8 cellular contexts compared by ENCODE assay signal in genomic region chrX:120604359-120604782, GRCh38. TPM values are rescaled to one million over a fixed set of nuclear protein-coding genes. Genes with fewer than 3 reads are reported as not detected.
DNase-seq lines count a peak whose midpoint lies in the region; ATAC-seq, FAIRE-seq and TF ChIP-seq lines count a peak whose summit lies in the region.

No MANE protein-coding gene starts in this region.

- H2BK15ac ChIP-seq in IMR-90 (ENCODE audit: low read depth, low read length), result no peak overlapping the region

- POLR2A ChIA-PET in IMR-90 (lab: Charles Lee; ENCODE audit: unreplicated experiment), result interaction anchor here (0.9 to 1.3 kb wide), 2 partner anchors 43 to 61 kb away, joined by 3 to 10 read pairs; partner anchors contain the start of gene CUL4B

- H3K4ac ChIP-seq in IMR-90 (ENCODE audit: low read depth, low read length), result peak overlapping the region; percentile 84

- H3K36me3 ChIP-seq in IMR-90 (ENCODE audit: control insufficient read depth, insufficient read depth, low read length), result peaks cover 3% of the 10 kb centered on the region; the same call in 1 of the 2 replicates
- peaks cover 29% of the 10 kb centered on the region for H3K36me3 ChIP-seq in RWPE2 (ENCODE audit: low read depth)
- H3K36me3 ChIP-seq in body of pancreas (replicated peaks in 1 of 2; ENCODE audit: insufficient read depth in 1 of 2, low read depth in 2 of 2), result no peaks in the 10 kb centered on the region
- peaks cover 4% of the 10 kb centered on the region; the same call in 1 of the 2 replicates for H3K36me3 ChIP-seq in iPS-20b (ENCODE audit: insufficient read depth, low read depth, low read length)
- no peaks in the 10 kb centered on the region for H3K36me3 ChIP-seq in small intestine (ENCODE audit: control insufficient read depth in 2 of 2, insufficient read depth in 2 of 2, low read length in 2 of 2)

- ATAC-seq in GM21360 (IDR thresholded peaks at IDR 0.05; ENCODE audit: unreplicated experiment), result peak; percentile 40
- ATAC-seq in IMR-90 (ENCODE audit: low read depth), result peak; percentile 64
- ATAC-seq in RWPE2 (ENCODE audit: low read depth), result peak; percentile 50
- peak; percentile 79 for ATAC-seq in body of pancreas
- ATAC-seq in GM18520 (IDR thresholded peaks at IDR 0.05; ENCODE audit: unreplicated experiment), result no peak

- peak overlapping the region; percentile 89 for H2AFZ ChIP-seq in IMR-90 (replicated peaks; ENCODE audit: low read length, poor library complexity)

- peak overlapping the region; percentile 72 for H2BK5ac ChIP-seq in IMR-90 (ENCODE audit: low read depth, low read length, poor library complexity, severe bottlenecking)

- H3K4me3 ChIP-seq in IMR-90 (ENCODE audit: insufficient read depth, low read depth, low read length) (peak overlapping the region; percentile 88), RWPE2 (ENCODE audit: severe bottlenecking) (peak overlapping the region; percentile 58), body of pancreas (peak overlapping the region; percentile 7 to 41), iPS-20b (ENCODE audit: low read length) (peak overlapping the region; percentile 95), small intestine (ENCODE audit: low read depth in 1 of 2, low read length in 2 of 2) (peak overlapping the region; percentile 41 to 58)

- no peaks in the 10 kb centered on the region for H3K4me1 ChIP-seq in IMR-90 (ENCODE audit: control insufficient read depth, insufficient read depth, low read length)
- H3K4me1 ChIP-seq in RWPE2 (ENCODE audit: insufficient read depth, poor library complexity, severe bottlenecking), result peaks cover 8% of the 10 kb centered on the region
- no peaks in the 10 kb centered on the region for H3K4me1 ChIP-seq in body of pancreas
- no peaks in the 10 kb centered on the region for H3K4me1 ChIP-seq in iPS-20b (ENCODE audit: insufficient read depth, low read length)
- no peaks in the 10 kb centered on the region for H3K4me1 ChIP-seq in small intestine (ENCODE audit: control insufficient read depth in 2 of 2, insufficient read depth in 1 of 2, low read depth in 1 of 2, low read length in 1 of 2)

- H3K23ac ChIP-seq in IMR-90 (ENCODE audit: low read depth, low read length), result 0 out of 2 replicates have a peak overlapping the region, but pooled peaks have one; percentile 41

- peak overlapping the region; percentile 78 for H4K5ac ChIP-seq in IMR-90 (ENCODE audit: low read depth, low read length)

- CTCF ChIA-PET in IMR-90 (lab: Yijun Ruan, JAX), result no interaction called here

- no peak for FAIRE-seq in small intestine (lab: Jason Lieb, UNC)

- H3K14ac ChIP-seq in IMR-90 (replicated peaks; ENCODE audit: low read depth, low read length), result peak overlapping the region; percentile 70

- no peaks in the 10 kb centered on the region for H3K79me1 ChIP-seq in IMR-90 (ENCODE audit: low read depth in 1 of 2, low read length in 2 of 2)

- peak overlapping the region; percentile 63 for H4K91ac ChIP-seq in IMR-90 (ENCODE audit: insufficient read depth, low read depth, low read length)

- TF ChIP-seq POLR2A in IMR-90 (IDR thresholded peaks at IDR 0.05; ENCODE audit: low read depth, low read length), result no peak
- TF ChIP-seq POLR2A in body of pancreas (IDR thresholded peaks at IDR 0.05), result peak in 1 of 3 donors; percentile 57

- dilution Hi-C loops in IMR-90 (cut with HindIII; ENCODE audit: low sequenced_read_pairs, unreplicated experiment), result no loop called here

- H2AK5ac ChIP-seq in IMR-90 (ENCODE audit: low read depth, low read length), result peak overlapping the region; percentile 35

- no peak overlapping the region for H2BK20ac ChIP-seq in IMR-90 (ENCODE audit: low read depth, low read length)

- H3K27ac ChIP-seq in IMR-90 (ENCODE audit: insufficient read depth, low read length) (peak overlapping the region; percentile 95), RWPE2 (ENCODE audit: poor library complexity, severe bottlenecking) (peak overlapping the region; percentile 79), body of pancreas (peak overlapping the region; percentile 70 to 95 (median 88)), iPS-20b (ENCODE audit: low read length) (peak overlapping the region; percentile 76), small intestine (ENCODE audit: low read depth in 1 of 2, low read length in 1 of 2) (peak overlapping the region; percentile 79 to 92)

- no CpG with 5 or more reads among the region's 5 CpGs for WGBS in IMR-90 (ENCODE audit: extremely low coverage in 2 of 2, insufficient read length in 1 of 2), 2 experiments
- 0% methylated on average over 5 of the region's 5 CpGs for WGBS in body of pancreas, 2 donors
- 0 to 27% (median 8%) methylated on average over 5 of the region's 5 CpGs for WGBS in small intestine, 3 donors

- H3K4me2 ChIP-seq in IMR-90 (ENCODE audit: low read depth, low read length), result peak overlapping the region; percentile 97

- peak; percentile 62 for DNase-seq in D341Med (ENCODE audit: low spot score)
- peak; percentile 33 for DNase-seq in IMR-90
- DNase-seq in RWPE2 (ENCODE audit: low spot score), result no peak
- DNase-seq in body of pancreas, result peak; percentile 41 to 67 (median 50)
- DNase-seq in small intestine, result peak; percentile 55

- BruUV-seq in IMR-90 (replicated peaks; lab: Mats Ljungman, UMichigan), result no TSS peak

- H3K27me3 ChIP-seq in IMR-90 (ENCODE audit: control insufficient read depth, insufficient read depth, low read length) (no peaks in the 10 kb centered on the region), RWPE2 (ENCODE audit: insufficient read depth, poor library complexity, severe bottlenecking) (no peaks in the 10 kb centered on the region), body of pancreas (no peaks in the 10 kb centered on the region), iPS-20b (ENCODE audit: insufficient read depth, low read length) (no peaks in the 10 kb centered on the region), small intestine (ENCODE audit: control insufficient read depth in 2 of 2, insufficient read depth in 2 of 2, low read length in 2 of 2) (no peaks in the 10 kb centered on the region)

- H3K56ac ChIP-seq in IMR-90 (ENCODE audit: extremely low read depth, insufficient read depth, low read length), result peak overlapping the region; percentile 83; the same call in 1 of the 2 replicates

- TF ChIP-seq CTCF in IMR-90 (conservative IDR thresholded peaks at IDR 0.05; ENCODE audit: low read depth, low read length) (no peak), RWPE2 (IDR thresholded peaks at IDR 0.05; ENCODE audit: poor library complexity, severe bottlenecking) (no peak), body of pancreas (IDR thresholded peaks at IDR 0.05) (no peak)

- intact Hi-C loops in IMR-90 (cut with micrococcal nuclease) (loop anchor here (1.0 kb wide), 2 partner anchors 43 to 106 kb away; no protein-coding TSS in a partner anchor), body of pancreas (cut with DNase I) (no loop called here)

- 0 out of 2 replicates have a peak overlapping the region, but pooled peaks have one; percentile 10 for H2BK120ac ChIP-seq in IMR-90 (ENCODE audit: low read depth, low read length)

- H3K9me3 ChIP-seq in IMR-90 (ENCODE audit: control insufficient read depth, insufficient read depth, low read length) (no peaks in the 10 kb centered on the region), RWPE2 (ENCODE audit: severe bottlenecking) (no peaks in the 10 kb centered on the region), body of pancreas (no peaks in the 10 kb centered on the region), iPS-20b (ENCODE audit: insufficient read depth, low read depth, low read length) (no peaks in the 10 kb centered on the region), small intestine (ENCODE audit: control insufficient read depth, low read depth) (no peaks in the 10 kb centered on the region)

- in situ Hi-C loops in IMR-90 (cut with MboI; ENCODE audit: low sequenced_read_pairs), result no loop called here

- H2AK9ac ChIP-seq in IMR-90 (replicated peaks; ENCODE audit: low read depth, low read length, poor library complexity), result peak overlapping the region; percentile 88

- H3K18ac ChIP-seq in IMR-90 (ENCODE audit: low read depth, low read length), result peak overlapping the region; percentile 37; the same call in 1 of the 2 replicates

- no peaks in the 10 kb centered on the region for H3K9me1 ChIP-seq in IMR-90 (ENCODE audit: insufficient read depth, low read length)

- H4K8ac ChIP-seq in IMR-90 (ENCODE audit: low read depth in 2 of 2, low read length in 2 of 2), result peak overlapping the region; percentile 91 to 98

- peak overlapping the region; percentile 96 for H3K9ac ChIP-seq in IMR-90 (ENCODE audit: low read depth, low read length)
- H3K9ac ChIP-seq in iPS-20b (ENCODE audit: low read depth, low read length), result peak overlapping the region; percentile 86

- no peak for TF ChIP-seq RAD21 in IMR-90 (IDR thresholded peaks at IDR 0.05; ENCODE audit: low read length)

- no peaks in the 10 kb centered on the region for H4K20me1 ChIP-seq in IMR-90 (ENCODE audit: insufficient read depth, low read length)

TF ChIP-seq in IMR-90, 13 proteins besides CTCF, POLR2A, EP300 and RAD21:
- no peak for TF ChIP-seq MXI1 (IDR thresholded peaks at IDR 0.05; ENCODE audit: borderline replicate concordance, low read depth, low read length)
- no peak for TF ChIP-seq MAZ (IDR thresholded peaks at IDR 0.05; ENCODE audit: borderline replicate concordance, low read depth, low read length)
- TF ChIP-seq CEBPB (IDR thresholded peaks at IDR 0.05; ENCODE audit: low read depth, low read length), result peak; percentile 50; the same call in 1 of the 2 replicates

RNA-seq across cellular contexts. Expression of gene MCTS1, which starts 0.5 kb away (rescaled TPM):
- total RNA-seq in IMR-90 (2012; rRNA removed), result 36.9 and 48.6 TPM in 2 replicates
- polyA plus RNA-seq in IMR-90 (2012; rRNA removed), result 45.8 and 52.8 TPM in 2 replicates
- 9.8 and 20.8 TPM in 2 replicates for polyA plus RNA-seq in IMR-90 (2012; cell fraction: cytosol; rRNA removed)
- 3.1 and 25.6 TPM in 2 replicates for polyA plus RNA-seq in IMR-90 (2012; cell fraction: nucleus; rRNA removed; ENCODE audit: low replicate concordance)
- total RNA-seq in body of pancreas, result 10 to 100 TPM; 11.4 to 28.3 TPM
- polyA plus RNA-seq in small intestine, result 10 to 100 TPM; 59.4 to 68.9 (median 67.9) TPM

RNA-seq across cellular contexts. Expression of gene C1GALT1C1, which starts 25.5 kb away (rescaled TPM):
- total RNA-seq in IMR-90 (2012; rRNA removed), result 15.2 and 22.5 TPM in 2 replicates
- polyA plus RNA-seq in IMR-90 (2012; rRNA removed), result 19.1 and 20.0 TPM in 2 replicates
- polyA plus RNA-seq in IMR-90 (2012; cell fraction: cytosol; rRNA removed), result 2.7 and 3.4 TPM in 2 replicates
- polyA plus RNA-seq in IMR-90 (2012; cell fraction: nucleus; rRNA removed; ENCODE audit: low replicate concordance), result 0.92 and 5.3 TPM in 2 replicates
- 10 to 100 TPM in 1 of 2 donors, 1 to 10 TPM in 1; 7.9 to 15.8 TPM for total RNA-seq in body of pancreas
- 10 to 100 TPM in 1 of 3 donors, 1 to 10 TPM in 2; 7.4 to 33.9 (median 8.4) TPM for polyA plus RNA-seq in small intestine

RNA-seq across cellular contexts. Expression of gene CUL4B, which starts 43.6 kb away (rescaled TPM):
- total RNA-seq in IMR-90 (2012; rRNA removed) (19.4 and 33.1 TPM in 2 replicates), body of pancreas (10 to 100 TPM; 18.8 to 28.5 TPM)
- polyA plus RNA-seq in IMR-90 (2012; rRNA removed) (21.1 and 30.9 TPM in 2 replicates), small intestine (10 to 100 TPM; 10.8 to 14.8 (median 12.1) TPM)
- polyA plus RNA-seq in IMR-90 (2012; cell fraction: cytosol; rRNA removed), result 9.7 and 11.3 TPM in 2 replicates
- polyA plus RNA-seq in IMR-90 (2012; cell fraction: nucleus; rRNA removed; ENCODE audit: low replicate concordance), result 22.0 and 63.6 TPM in 2 replicates

Comparison
In these comparisons a context has a peak if more than half of its experiments do, and no peak if none do; other contexts are left out.
1. H3K4me3 ChIP-seq: peak in every context shown above with its lines; median percentile 95 in iPS-20b; 88 in IMR-90; 58 in RWPE2; 50 in small intestine; 24 in body of pancreas.